ENCODE assay signal across 10 cellular contexts in genomic region chr5:35803221-35803651, GRCh38. TPM values are rescaled to one million over a fixed set of nuclear protein-coding genes. Genes with fewer than 3 reads are reported as not detected.
DNase-seq lines count a peak whose midpoint lies in the region; ATAC-seq and TF ChIP-seq lines count a peak whose summit lies in the region.
"Had no signal": no experiment of that assay in that cellular context is flagged by ENCODE, and none has a peak within 500 bp of the region (broad histone marks: within the 10 kb centered on the region; RNA-seq: fewer than 3 reads in every experiment).

No MANE protein-coding gene starts in this region.

- peaks cover 5 to 17% of the 10 kb centered on the region in 2 donors for H3K4me1 Mint-ChIP-seq in natural killer cell

- 27 to 43% methylated on average over 3 of the region's 3 CpGs for WGBS in body of pancreas, 2 donors

- H3K36me3 ChIP-seq in body of pancreas (replicated peaks in 1 of 2; ENCODE audit: insufficient read depth in 1 of 2, low read depth in 2 of 2) = no peaks in the 10 kb centered on the region

- no peak overlapping the region for H3K4me3 Mint-ChIP-seq in natural killer cell
- H3K4me3 Mint-ChIP-seq: natural killer cell treated with Interleukin-12 subunit alpha and Interleukin-12 subunit beta and Interleukin-15 and Interleukin-18, amount 100 ng/mL, for 72 hours had no signal

- no peaks in the 10 kb centered on the region for H3K27me3 Mint-ChIP-seq in natural killer cell (ENCODE audit: low read depth in 2 of 2)
- H3K27me3 Mint-ChIP-seq: natural killer cell treated with Interleukin-12 subunit alpha and Interleukin-12 subunit beta and Interleukin-15 and Interleukin-18, amount 100 ng/mL, for 72 hours had no signal

- peak; percentile 17 for DNase-seq in ELF-1 (ENCODE audit: low read depth, low spot score)
- DNase-seq in NCI-H2171 treated with DMSO at 0.1 percent for 48 hours (lab: John Stamatoyannopoulos, UW) = peak; percentile 85
- peak in 3 of 4 donors; percentile 21 to 44 (median 25) for DNase-seq in body of pancreas
- no peak for DNase-seq in effector CD4-positive, alpha-beta T cell
- no peak for DNase-seq in GM10248 (ENCODE audit: extremely low spot score)
- no peak for DNase-seq in natural killer cell

- H3K27ac ChIP-seq in body of pancreas (no peak overlapping the region), layer of hippocampus (ENCODE audit: low read depth, low read length) (peak overlapping the region; percentile 60)
- H3K27ac ChIP-seq: KMS-11 had no signal

- TF ChIP-seq CTCF in body of pancreas (IDR thresholded peaks at IDR 0.05) = no peak
- TF ChIP-seq CTCF in GM10248 (IDR thresholded peaks at IDR 0.05; ENCODE audit: control extremely low read depth, extremely low read depth, low read depth, missing control alignments) = no peak
- TF ChIP-seq CTCF in natural killer cell (IDR thresholded peaks at IDR 0.05) = no peak

- intact Hi-C loops in body of pancreas (cut with DNase I) = no loop called here
- intact Hi-C loops in natural killer cell (cut with micrococcal nuclease) = no loop called here

- no peaks in the 10 kb centered on the region for H3K36me3 Mint-ChIP-seq in natural killer cell
- H3K36me3 Mint-ChIP-seq: natural killer cell treated with Interleukin-12 subunit alpha and Interleukin-12 subunit beta and Interleukin-15 and Interleukin-18, amount 100 ng/mL, for 72 hours had no signal

- no peak for TF ChIP-seq POLR2A in body of pancreas (IDR thresholded peaks at IDR 0.05)

- H3K27me3 ChIP-seq in body of pancreas (no peaks in the 10 kb centered on the region), layer of hippocampus (ENCODE audit: control insufficient read depth, insufficient read depth, low read length) (no peaks in the 10 kb centered on the region)

- peak; percentile 40 for ATAC-seq in body of pancreas
- no peak for ATAC-seq in HG02763 (IDR thresholded peaks at IDR 0.05; ENCODE audit: unreplicated experiment)
- ATAC-seq in natural killer cell = no peak

- POLR2A ChIA-PET in GM10248 (lab: Yijun Ruan, JAX) = no interaction called here

- CTCF ChIA-PET in GM10248 (lab: Yijun Ruan, JAX) = interaction anchor here (0.7 to 1.8 kb wide), 5 partner anchors 9 to 124 kb away, joined by 3 to 5 read pairs (median 4); no protein-coding TSS in a partner anchor

- no peak overlapping the region for H3K4me3 ChIP-seq in body of pancreas

- H3K27ac Mint-ChIP-seq in natural killer cell = peak overlapping the region in 1 of 2 donors; percentile 12

- H3K9me3 Mint-ChIP-seq in natural killer cell = no peaks in the 10 kb centered on the region
- H3K9me3 Mint-ChIP-seq: natural killer cell treated with Interleukin-12 subunit alpha and Interleukin-12 subunit beta and Interleukin-15 and Interleukin-18, amount 100 ng/mL, for 72 hours had no signal

- H3K9me3 ChIP-seq in body of pancreas = no peaks in the 10 kb centered on the region

- no peaks in the 10 kb centered on the region for H3K4me1 ChIP-seq in body of pancreas

RNA-seq across cellular contexts. Expression of gene IL7R, which starts 53.5 kb away (rescaled TPM):
- total RNA-seq in body of pancreas (10 to 100 TPM; 13.5 to 27.0 TPM), natural killer cell (10 to 100 TPM; 22.0 to 42.7 (median 30.4) TPM)

Comparison
In these comparisons a context has a peak if more than half of its experiments do, and no peak if none do; other contexts are left out.
1. DNase-seq: peak in ELF-1 (single experiment), NCI-H2171 treated with DMSO at 0.1 percent for 48 hours (single experiment) and body of pancreas (3 of 4); none in effector CD4-positive, alpha-beta T cell (single experiment), GM10248 (single experiment) and natural killer cell (single experiment).